1 cellular context compared by ENCODE assay signal in genomic region chr12:9346866-9347327, GRCh38.
TF ChIP-seq lines count a peak whose summit lies in the region.

No MANE protein-coding gene starts in this region.

TF ChIP-seq in H1, 55 proteins besides CTCF, POLR2A, EP300 and RAD21:
- TF ChIP-seq FOSL1 (IDR thresholded peaks at IDR 0.05; ENCODE audit: insufficient read depth, low read depth, low read length) (no peak), HDAC2 (IDR thresholded peaks at IDR 0.05; ENCODE audit: borderline replicate concordance in 1 of 2, low read depth in 2 of 2, low read length in 2 of 2) (no peak), SIN3A (conservative IDR thresholded peaks at IDR 0.05 in 1 of 2, IDR thresholded peaks at IDR 0.05 in 1 of 2; ENCODE audit: low read depth in 1 of 2, low read length in 2 of 2) (no peak), POU5F1 (IDR thresholded peaks at IDR 0.05; ENCODE audit: low read depth, low read length) (no peak), RNF2 (IDR thresholded peaks at IDR 0.05; ENCODE audit: borderline replicate concordance, low read depth, low read length, missing control alignments, poor library complexity, severe bottlenecking) (no peak), EZH2 (IDR thresholded peaks at IDR 0.05; ENCODE audit: low read depth, low read length, severe bottlenecking) (no peak), TCF12 (IDR thresholded peaks at IDR 0.05; ENCODE audit: low read depth, low read length) (no peak)
